In the genomic region with DNA sequence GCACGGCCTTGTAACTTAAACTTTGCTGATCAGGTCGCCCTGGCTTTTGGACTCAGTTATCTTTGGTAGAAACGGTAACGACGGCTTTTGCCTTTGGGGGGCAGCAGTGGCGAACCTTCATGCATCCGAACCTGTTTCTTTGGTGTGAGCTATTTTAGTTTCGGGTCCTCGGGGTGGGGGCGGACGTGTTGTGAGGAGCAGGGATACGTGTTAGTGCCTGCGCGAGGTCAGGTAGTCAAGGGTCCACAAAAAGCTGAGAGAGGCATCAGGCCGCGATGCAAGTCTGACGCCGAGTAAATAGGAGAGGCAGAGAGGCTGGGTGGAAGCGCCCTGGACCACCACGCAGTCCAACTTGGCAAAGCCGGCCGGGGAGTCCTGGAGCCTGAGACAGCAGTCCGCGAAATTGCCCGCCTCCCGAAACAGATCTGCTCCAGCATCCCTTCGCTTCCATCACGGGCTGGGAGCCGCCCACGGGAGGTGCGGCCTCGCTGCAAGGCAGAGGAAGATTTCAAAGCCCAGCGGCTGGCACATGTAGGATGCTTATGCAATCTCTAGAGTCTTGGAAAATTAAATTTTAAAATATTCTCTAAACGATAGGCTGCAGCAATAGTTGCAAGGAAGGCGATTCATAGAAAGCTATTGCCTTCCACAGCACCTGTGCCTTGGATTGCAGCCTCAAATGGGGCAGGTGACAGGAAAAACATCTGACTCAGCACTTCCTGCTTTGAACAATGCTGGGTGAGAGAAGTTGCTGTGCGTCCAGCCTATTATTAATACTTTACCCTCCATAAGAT, we compare ENCODE assay signal across 8 cellular contexts. TPM values are rescaled to one million over a fixed set of nuclear protein-coding genes. Genes with fewer than 3 reads are reported as not detected.
A peak's percentile ranks its signal among the peaks of the same experiment; 100 is the strongest.
DNase-seq lines count a peak whose midpoint lies in the region; ATAC-seq, FAIRE-seq and TF ChIP-seq lines count a peak whose summit lies in the region.

No MANE protein-coding gene starts in this region.

- TF ChIP-seq CTCF in endodermal cell (conservative IDR thresholded peaks at IDR 0.05) (peak; percentile 79), mesothelial cell of epicardium (IDR thresholded peaks at IDR 0.05; ENCODE audit: unreplicated experiment) (peak; percentile 32)

- FAIRE-seq in GM19239 (lab: Jason Lieb, UNC): peak; percentile 96

- WGBS in endodermal cell (ENCODE audit: insufficient coverage in 1 of 2, insufficient read length in 1 of 2), 2 experiments: 7 to 8% methylated on average over 26 to 36 of the region's 36 CpGs

- no peaks in the 10 kb centered on the region for H3K27me3 ChIP-seq in endodermal cell (ENCODE audit: control insufficient read depth, insufficient read depth, low read length, poor library complexity, severe bottlenecking)

- peak; percentile 37 for ATAC-seq in HG03442 (IDR thresholded peaks at IDR 0.05; ENCODE audit: unreplicated experiment)

- no peak overlapping the region for H3K9ac ChIP-seq in endodermal cell (ENCODE audit: extremely low read depth, low read length, poor library complexity, severe bottlenecking)

- H3K4me3 ChIP-seq in endodermal cell (ENCODE audit: low read length): peak overlapping the region; percentile 81

- H3K27ac Mint-ChIP-seq in endodermal cell: peak overlapping the region; percentile 81
- H3K27ac Mint-ChIP-seq in mesothelial cell of epicardium: peak overlapping the region; percentile 92

- H3K27me3 Mint-ChIP-seq in endodermal cell (ENCODE audit: insufficient read depth) (no peaks in the 10 kb centered on the region), mesothelial cell of epicardium (ENCODE audit: low read depth) (no peaks in the 10 kb centered on the region)

- H3K9me3 Mint-ChIP-seq in endodermal cell: no peaks in the 10 kb centered on the region
- no peaks in the 10 kb centered on the region for H3K9me3 Mint-ChIP-seq in mesothelial cell of epicardium

- H3K4me1 ChIP-seq in endodermal cell (ENCODE audit: control insufficient read depth, insufficient read depth, low read length): no peaks in the 10 kb centered on the region

- H3K4me3 Mint-ChIP-seq in endodermal cell (peak overlapping the region; percentile 66), mesothelial cell of epicardium (peak overlapping the region; percentile 89)

- H3K4me1 Mint-ChIP-seq in endodermal cell: peaks cover 5% of the 10 kb centered on the region
- peaks cover 10% of the 10 kb centered on the region for H3K4me1 Mint-ChIP-seq in mesothelial cell of epicardium

- DNase-seq in C1 segment of cervical spinal cord (lab: John Stamatoyannopoulos, UW) (peak; percentile 32 to 95 (median 72)), GM19239 (ENCODE audit: insufficient read length, low spot score) (no peak), NCI-H748 (lab: John Stamatoyannopoulos, UW; ENCODE audit: unreplicated experiment) (peak; percentile 92), endodermal cell (peak; percentile 95), mesothelial cell of epicardium (ENCODE audit: low spot score in 2 of 2, unreplicated experiment in 2 of 2) (peak; percentile 38 to 65)
- peak; percentile 50 to 52 (median 52) for DNase-seq in activated CD8-positive, alpha-beta memory T cell treated with anti-CD3 and anti-CD28 coated beads for 48 hours (ENCODE audit: low read depth in 2 of 3, low spot score in 2 of 3)
- peak; percentile 45 to 60 for DNase-seq in stimulated activated CD8-positive, alpha-beta memory T cell treated with anti-CD3 and anti-CD28 coated beads, Interleukin-15, amount 100 ng/mL, for 4 hours (ENCODE audit: low read depth in 2 of 2)

- no peaks in the 10 kb centered on the region for H3K36me3 ChIP-seq in endodermal cell (ENCODE audit: control insufficient read depth, insufficient read depth, low read length)

- H3K9me3 ChIP-seq in endodermal cell (ENCODE audit: control insufficient read depth, low read length): no peaks in the 10 kb centered on the region

- no peak overlapping the region for H3K27ac ChIP-seq in endodermal cell (ENCODE audit: low read depth, low read length)

- H3K36me3 Mint-ChIP-seq in endodermal cell (ENCODE audit: low read depth): no peaks in the 10 kb centered on the region
- H3K36me3 Mint-ChIP-seq in mesothelial cell of epicardium: no peaks in the 10 kb centered on the region

RNA-seq across cellular contexts. Expression of gene TPP2, which starts 4.6 kb away (rescaled TPM):
- total RNA-seq in endodermal cell (10 to 100 TPM; 64.2 to 80.6 TPM), mesothelial cell of epicardium (44.6 to 54.2 TPM (median 45.4 TPM) in 3 replicates)
- polyA plus RNA-seq in endodermal cell (2013, experiment 1 of 2): 38.8 TPM
- polyA plus RNA-seq in endodermal cell (2013, experiment 2 of 2): 37.4 TPM
